Comparison of ENCODE assay signal across 1 cellular context in genomic region chr19:737591-738093, GRCh38.
TF ChIP-seq lines count a peak whose summit lies in the region.

No MANE protein-coding gene starts in this region.

TF ChIP-seq in GM12878, 131 proteins besides CTCF, POLR2A, EP300 and RAD21 (continued from another document):
- TF ChIP-seq RELB (IDR thresholded peaks at IDR 0.05; ENCODE audit: low read depth) (no peak), CHD4 (IDR thresholded peaks at IDR 0.05) (no peak), ZBED1 (IDR thresholded peaks at IDR 0.05; ENCODE audit: borderline replicate concordance) (no peak), SMAD1 (IDR thresholded peaks at IDR 0.05; ENCODE audit: low read depth, partially characterized antibody) (no peak), MYB (IDR thresholded peaks at IDR 0.05; ENCODE audit: borderline replicate concordance, low read depth, low read length) (no peak), CHD1 (IDR thresholded peaks at IDR 0.05; ENCODE audit: low read depth, low read length) (no peak), SKIL (IDR thresholded peaks at IDR 0.05; ENCODE audit: low read depth, poor library complexity, severe bottlenecking) (no peak), SMC3 (IDR thresholded peaks at IDR 0.05; ENCODE audit: borderline replicate concordance, low read length) (peak; percentile 44), YY1 (IDR thresholded peaks at IDR 0.05; ENCODE audit: low read depth, low read length) (0 out of 2 replicates have a peak, but pooled peaks have one; percentile 21), TARDBP (IDR thresholded peaks at IDR 0.05; ENCODE audit: borderline replicate concordance) (no peak), LARP7 (IDR thresholded peaks at IDR 0.05) (no peak), RFX5 (IDR thresholded peaks at IDR 0.05; ENCODE audit: low read depth, low read length) (no peak), EZH2 (IDR thresholded peaks at IDR 0.05; ENCODE audit: borderline replicate concordance, control insufficient read depth, low read depth, low read length) (no peak), NRF1 (conservative IDR thresholded peaks at IDR 0.05; ENCODE audit: low read depth, low read length) (no peak), ZNF274 (IDR thresholded peaks at IDR 0.05; ENCODE audit: insufficient read depth, insufficient read length) (no peak), E2F4 (IDR thresholded peaks at IDR 0.05; ENCODE audit: low read depth, low read length) (no peak)
